In the genomic region with DNA sequence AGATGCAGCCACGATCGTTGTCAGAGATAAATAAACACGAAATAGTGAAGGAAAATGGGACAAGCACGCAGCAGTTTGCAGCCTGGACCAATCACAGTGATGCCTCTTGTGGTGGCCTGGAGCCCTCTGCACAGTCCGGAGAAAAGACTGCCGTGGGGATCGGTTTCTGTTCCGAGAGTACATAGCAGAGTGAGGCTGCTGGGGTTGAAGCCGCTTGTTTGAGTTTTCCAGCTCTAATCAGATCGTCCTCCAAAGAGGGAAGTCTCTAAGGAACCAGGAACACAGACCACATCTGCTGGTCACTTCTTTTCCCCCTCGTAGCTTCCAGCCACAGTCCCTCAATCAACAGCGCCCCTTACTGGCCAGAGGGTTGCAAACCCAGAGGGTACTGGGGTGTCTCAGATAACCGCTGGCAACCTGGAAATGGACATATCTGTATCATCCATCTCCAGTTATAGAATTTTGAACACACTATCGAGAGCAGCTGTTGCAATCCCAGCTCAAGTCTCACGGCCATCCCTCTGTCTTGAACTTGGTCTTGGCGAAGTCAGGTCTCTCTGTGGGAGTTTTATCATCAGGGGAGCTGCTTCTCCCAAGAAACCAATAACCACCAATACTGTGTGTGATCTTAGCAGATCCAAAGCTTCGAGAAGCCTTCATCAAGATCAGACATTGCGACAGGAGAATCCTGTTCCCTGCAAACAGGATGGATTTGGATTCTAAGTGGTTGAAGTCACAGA, we compare ENCODE assay signal across 1 cellular context.
TF ChIP-seq lines count a peak whose summit lies in the region.

No MANE protein-coding gene starts in this region.

TF ChIP-seq in K562, 482 proteins besides CTCF, POLR2A, EP300 and RAD21 (continued from another document and continues in another):
- TF ChIP-seq, protein P1, sequence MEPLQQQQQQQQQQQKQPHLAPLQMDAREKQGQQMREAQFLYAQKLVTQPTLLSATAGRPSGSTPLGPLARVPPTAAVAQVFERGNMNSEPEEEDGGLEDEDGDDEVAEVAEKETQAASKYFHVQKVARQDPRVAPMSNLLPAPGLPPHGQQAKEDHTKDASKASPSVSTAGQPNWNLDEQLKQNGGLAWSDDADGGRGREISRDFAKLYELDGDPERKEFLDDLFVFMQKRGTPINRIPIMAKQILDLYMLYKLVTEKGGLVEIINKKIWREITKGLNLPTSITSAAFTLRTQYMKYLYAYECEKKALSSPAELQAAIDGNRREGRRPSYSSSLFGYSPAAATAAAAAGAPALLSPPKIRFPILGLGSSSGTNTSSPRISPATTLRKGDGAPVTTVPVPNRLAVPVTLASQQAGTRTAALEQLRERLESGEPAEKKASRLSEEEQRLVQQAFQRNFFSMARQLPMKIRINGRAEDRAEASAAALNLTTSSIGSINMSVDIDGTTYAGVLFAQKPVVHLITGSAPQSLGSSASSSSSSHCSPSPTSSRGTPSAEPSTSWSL (CRISPR knock-in tag; IDR thresholded peaks at IDR 0.05; ENCODE audit: borderline replicate concordance), result no peak
- TF ChIP-seq PHF20 (IDR thresholded peaks at IDR 0.05; ENCODE audit: partially characterized antibody) (no peak), KDM5B (IDR thresholded peaks at IDR 0.05; ENCODE audit: insufficient replicate concordance, low read depth, low read length) (no peak), SETDB1 (IDR thresholded peaks at IDR 0.05; ENCODE audit: low read length) (no peak), NR2F6 (CRISPR knock-in tag; IDR thresholded peaks at IDR 0.05) (no peak), HMGN3 (IDR thresholded peaks at IDR 0.05; ENCODE audit: borderline replicate concordance, extremely low read depth, insufficient read length, low read depth, low read length) (no peak), ZFP36 (IDR thresholded peaks at IDR 0.05; ENCODE audit: low read depth, low read length, partially characterized antibody) (peak; percentile 18), NFIC (IDR thresholded peaks at IDR 0.05) (no peak), ZNF146 (CRISPR knock-in tag; IDR thresholded peaks at IDR 0.05; ENCODE audit: unreplicated experiment) (no peak), BDP1 (IDR thresholded peaks at IDR 0.05; ENCODE audit: insufficient read depth, insufficient read length) (no peak), HDAC3 (IDR thresholded peaks at IDR 0.05; ENCODE audit: borderline replicate concordance, partially characterized antibody) (no peak), CTBP1 (IDR thresholded peaks at IDR 0.05; ENCODE audit: borderline replicate concordance) (peak; percentile 60; the same call in 1 of the 2 replicates), NR4A1 (CRISPR knock-in tag; IDR thresholded peaks at IDR 0.05) (no peak), NR4A1 (tag; IDR thresholded peaks at IDR 0.05) (no peak), SMARCE1 (IDR thresholded peaks at IDR 0.05) (no peak), ZNF445 (CRISPR knock-in tag; IDR thresholded peaks at IDR 0.05; ENCODE audit: low read depth) (no peak), BMI1 (IDR thresholded peaks at IDR 0.05; ENCODE audit: low read length) (0 out of 2 replicates have a peak, but pooled peaks have one; percentile 34), HIVEP1 (CRISPR knock-in tag; IDR thresholded peaks at IDR 0.05) (no peak), HDAC1 (IDR thresholded peaks at IDR 0.05) (no peak), CHD2 (IDR thresholded peaks at IDR 0.05; ENCODE audit: low read depth, low read length) (no peak), GTF2E2 (tag; IDR thresholded peaks at IDR 0.05) (no peak), RAD51 (IDR thresholded peaks at IDR 0.05; ENCODE audit: borderline replicate concordance, low read depth) (no peak), CBFA2T3 (IDR thresholded peaks at IDR 0.05) (no peak), RCOR1 (IDR thresholded peaks at IDR 0.05; ENCODE audit: borderline replicate concordance in 1 of 2, low read depth in 2 of 2, low read length in 2 of 2) (0 out of 4 replicates have a peak, but pooled peaks of 1 of the 2 experiments have one; percentile 54), SIN3A (IDR thresholded peaks at IDR 0.05; ENCODE audit: borderline replicate concordance in 2 of 2, control insufficient read depth in 1 of 2, low read depth in 2 of 2, low read length in 2 of 2) (no peak), TBP (optimal IDR thresholded peaks at IDR 0.05; ENCODE audit: low read depth, low read length) (no peak), YBX1 (IDR thresholded peaks at IDR 0.05) (no peak), CHD1 (IDR thresholded peaks at IDR 0.05; ENCODE audit: low read length) (no peak)
- TF ChIP-seq, protein P2, sequence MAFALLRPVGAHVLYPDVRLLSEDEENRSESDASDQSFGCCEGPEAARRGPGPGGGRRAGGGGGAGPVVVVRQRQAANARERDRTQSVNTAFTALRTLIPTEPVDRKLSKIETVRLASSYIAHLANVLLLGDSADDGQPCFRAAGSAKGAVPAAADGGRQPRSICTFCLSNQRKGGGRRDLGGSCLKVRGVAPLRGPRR (CRISPR knock-in tag; IDR thresholded peaks at IDR 0.05), result no peak
- TF ChIP-seq, protein P3, sequence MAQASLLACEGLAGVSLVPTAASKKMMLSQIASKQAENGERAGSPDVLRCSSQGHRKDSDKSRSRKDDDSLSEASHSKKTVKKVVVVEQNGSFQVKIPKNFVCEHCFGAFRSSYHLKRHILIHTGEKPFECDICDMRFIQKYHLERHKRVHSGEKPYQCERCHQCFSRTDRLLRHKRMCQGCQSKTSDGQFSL (CRISPR knock-in tag; IDR thresholded peaks at IDR 0.05), result no peak
- TF ChIP-seq, protein P3 (tag; IDR thresholded peaks at IDR 0.05), result no peak
- TF ChIP-seq, protein P4, sequence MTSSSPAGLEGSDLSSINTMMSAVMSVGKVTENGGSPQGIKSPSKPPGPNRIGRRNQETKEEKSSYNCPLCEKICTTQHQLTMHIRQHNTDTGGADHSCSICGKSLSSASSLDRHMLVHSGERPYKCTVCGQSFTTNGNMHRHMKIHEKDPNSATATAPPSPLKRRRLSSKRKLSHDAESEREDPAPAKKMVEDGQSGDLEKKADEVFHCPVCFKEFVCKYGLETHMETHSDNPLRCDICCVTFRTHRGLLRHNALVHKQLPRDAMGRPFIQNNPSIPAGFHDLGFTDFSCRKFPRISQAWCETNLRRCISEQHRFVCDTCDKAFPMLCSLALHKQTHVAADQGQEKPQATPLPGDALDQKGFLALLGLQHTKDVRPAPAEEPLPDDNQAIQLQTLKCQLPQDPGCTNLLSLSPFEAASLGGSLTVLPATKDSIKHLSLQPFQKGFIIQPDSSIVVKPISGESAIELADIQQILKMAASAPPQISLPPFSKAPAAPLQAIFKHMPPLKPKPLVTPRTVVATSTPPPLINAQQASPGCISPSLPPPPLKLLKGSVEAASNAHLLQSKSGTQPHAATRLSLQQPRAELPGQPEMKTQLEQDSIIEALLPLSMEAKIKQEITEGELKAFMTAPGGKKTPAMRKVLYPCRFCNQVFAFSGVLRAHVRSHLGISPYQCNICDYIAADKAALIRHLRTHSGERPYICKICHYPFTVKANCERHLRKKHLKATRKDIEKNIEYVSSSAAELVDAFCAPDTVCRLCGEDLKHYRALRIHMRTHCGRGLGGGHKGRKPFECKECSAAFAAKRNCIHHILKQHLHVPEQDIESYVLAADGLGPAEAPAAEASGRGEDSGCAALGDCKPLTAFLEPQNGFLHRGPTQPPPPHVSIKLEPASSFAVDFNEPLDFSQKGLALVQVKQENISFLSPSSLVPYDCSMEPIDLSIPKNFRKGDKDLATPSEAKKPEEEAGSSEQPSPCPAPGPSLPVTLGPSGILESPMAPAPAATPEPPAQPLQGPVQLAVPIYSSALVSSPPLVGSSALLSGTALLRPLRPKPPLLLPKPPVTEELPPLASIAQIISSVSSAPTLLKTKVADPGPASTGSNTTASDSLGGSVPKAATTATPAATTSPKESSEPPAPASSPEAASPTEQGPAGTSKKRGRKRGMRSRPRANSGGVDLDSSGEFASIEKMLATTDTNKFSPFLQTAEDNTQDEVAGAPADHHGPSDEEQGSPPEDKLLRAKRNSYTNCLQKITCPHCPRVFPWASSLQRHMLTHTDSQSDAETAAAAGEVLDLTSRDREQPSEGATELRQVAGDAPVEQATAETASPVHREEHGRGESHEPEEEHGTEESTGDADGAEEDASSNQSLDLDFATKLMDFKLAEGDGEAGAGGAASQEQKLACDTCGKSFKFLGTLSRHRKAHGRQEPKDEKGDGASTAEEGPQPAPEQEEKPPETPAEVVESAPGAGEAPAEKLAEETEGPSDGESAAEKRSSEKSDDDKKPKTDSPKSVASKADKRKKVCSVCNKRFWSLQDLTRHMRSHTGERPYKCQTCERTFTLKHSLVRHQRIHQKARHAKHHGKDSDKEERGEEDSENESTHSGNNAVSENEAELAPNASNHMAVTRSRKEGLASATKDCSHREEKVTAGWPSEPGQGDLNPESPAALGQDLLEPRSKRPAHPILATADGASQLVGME (CRISPR knock-in tag; IDR thresholded peaks at IDR 0.05), result no peak
- TF ChIP-seq, protein P5, sequence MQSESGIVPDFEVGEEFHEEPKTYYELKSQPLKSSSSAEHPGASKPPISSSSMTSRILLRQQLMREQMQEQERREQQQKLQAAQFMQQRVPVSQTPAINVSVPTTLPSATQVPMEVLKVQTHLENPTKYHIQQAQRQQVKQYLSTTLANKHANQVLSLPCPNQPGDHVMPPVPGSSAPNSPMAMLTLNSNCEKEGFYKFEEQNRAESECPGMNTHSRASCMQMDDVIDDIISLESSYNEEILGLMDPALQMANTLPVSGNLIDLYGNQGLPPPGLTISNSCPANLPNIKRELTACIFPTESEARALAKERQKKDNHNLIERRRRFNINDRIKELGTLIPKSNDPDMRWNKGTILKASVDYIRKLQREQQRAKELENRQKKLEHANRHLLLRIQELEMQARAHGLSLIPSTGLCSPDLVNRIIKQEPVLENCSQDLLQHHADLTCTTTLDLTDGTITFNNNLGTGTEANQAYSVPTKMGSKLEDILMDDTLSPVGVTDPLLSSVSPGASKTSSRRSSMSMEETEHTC (IDR thresholded peaks at IDR 0.05), result no peak
- TF ChIP-seq, protein P6, sequence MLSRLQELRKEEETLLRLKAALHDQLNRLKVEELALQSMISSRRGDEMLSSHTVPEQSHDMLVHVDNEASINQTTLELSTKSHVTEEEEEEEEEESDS (CRISPR knock-in tag; IDR thresholded peaks at IDR 0.05), result no peak
- TF ChIP-seq, protein P7, sequence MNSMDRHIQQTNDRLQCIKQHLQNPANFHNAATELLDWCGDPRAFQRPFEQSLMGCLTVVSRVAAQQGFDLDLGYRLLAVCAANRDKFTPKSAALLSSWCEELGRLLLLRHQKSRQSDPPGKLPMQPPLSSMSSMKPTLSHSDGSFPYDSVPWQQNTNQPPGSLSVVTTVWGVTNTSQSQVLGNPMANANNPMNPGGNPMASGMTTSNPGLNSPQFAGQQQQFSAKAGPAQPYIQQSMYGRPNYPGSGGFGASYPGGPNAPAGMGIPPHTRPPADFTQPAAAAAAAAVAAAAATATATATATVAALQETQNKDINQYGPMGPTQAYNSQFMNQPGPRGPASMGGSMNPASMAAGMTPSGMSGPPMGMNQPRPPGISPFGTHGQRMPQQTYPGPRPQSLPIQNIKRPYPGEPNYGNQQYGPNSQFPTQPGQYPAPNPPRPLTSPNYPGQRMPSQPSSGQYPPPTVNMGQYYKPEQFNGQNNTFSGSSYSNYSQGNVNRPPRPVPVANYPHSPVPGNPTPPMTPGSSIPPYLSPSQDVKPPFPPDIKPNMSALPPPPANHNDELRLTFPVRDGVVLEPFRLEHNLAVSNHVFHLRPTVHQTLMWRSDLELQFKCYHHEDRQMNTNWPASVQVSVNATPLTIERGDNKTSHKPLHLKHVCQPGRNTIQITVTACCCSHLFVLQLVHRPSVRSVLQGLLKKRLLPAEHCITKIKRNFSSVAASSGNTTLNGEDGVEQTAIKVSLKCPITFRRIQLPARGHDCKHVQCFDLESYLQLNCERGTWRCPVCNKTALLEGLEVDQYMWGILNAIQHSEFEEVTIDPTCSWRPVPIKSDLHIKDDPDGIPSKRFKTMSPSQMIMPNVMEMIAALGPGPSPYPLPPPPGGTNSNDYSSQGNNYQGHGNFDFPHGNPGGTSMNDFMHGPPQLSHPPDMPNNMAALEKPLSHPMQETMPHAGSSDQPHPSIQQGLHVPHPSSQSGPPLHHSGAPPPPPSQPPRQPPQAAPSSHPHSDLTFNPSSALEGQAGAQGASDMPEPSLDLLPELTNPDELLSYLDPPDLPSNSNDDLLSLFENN (IDR thresholded peaks at IDR 0.05; ENCODE audit: low read depth in 2 of 2, low read length in 2 of 2), result peak in 1 of 2 experiments; percentile 43; a peak in 1 of 4 replicates
- TF ChIP-seq, protein P8, sequence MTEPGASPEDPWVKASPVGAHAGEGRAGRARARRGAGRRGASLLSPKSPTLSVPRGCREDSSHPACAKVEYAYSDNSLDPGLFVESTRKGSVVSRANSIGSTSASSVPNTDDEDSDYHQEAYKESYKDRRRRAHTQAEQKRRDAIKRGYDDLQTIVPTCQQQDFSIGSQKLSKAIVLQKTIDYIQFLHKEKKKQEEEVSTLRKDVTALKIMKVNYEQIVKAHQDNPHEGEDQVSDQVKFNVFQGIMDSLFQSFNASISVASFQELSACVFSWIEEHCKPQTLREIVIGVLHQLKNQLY (CRISPR knock-in tag; conservative IDR thresholded peaks at IDR 0.05), result no peak
- TF ChIP-seq, protein P9, sequence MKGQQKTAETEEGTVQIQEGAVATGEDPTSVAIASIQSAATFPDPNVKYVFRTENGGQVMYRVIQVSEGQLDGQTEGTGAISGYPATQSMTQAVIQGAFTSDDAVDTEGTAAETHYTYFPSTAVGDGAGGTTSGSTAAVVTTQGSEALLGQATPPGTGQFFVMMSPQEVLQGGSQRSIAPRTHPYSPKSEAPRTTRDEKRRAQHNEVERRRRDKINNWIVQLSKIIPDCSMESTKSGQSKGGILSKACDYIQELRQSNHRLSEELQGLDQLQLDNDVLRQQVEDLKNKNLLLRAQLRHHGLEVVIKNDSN (CRISPR knock-in tag; IDR thresholded peaks at IDR 0.05), result no peak
- TF ChIP-seq, protein P10, sequence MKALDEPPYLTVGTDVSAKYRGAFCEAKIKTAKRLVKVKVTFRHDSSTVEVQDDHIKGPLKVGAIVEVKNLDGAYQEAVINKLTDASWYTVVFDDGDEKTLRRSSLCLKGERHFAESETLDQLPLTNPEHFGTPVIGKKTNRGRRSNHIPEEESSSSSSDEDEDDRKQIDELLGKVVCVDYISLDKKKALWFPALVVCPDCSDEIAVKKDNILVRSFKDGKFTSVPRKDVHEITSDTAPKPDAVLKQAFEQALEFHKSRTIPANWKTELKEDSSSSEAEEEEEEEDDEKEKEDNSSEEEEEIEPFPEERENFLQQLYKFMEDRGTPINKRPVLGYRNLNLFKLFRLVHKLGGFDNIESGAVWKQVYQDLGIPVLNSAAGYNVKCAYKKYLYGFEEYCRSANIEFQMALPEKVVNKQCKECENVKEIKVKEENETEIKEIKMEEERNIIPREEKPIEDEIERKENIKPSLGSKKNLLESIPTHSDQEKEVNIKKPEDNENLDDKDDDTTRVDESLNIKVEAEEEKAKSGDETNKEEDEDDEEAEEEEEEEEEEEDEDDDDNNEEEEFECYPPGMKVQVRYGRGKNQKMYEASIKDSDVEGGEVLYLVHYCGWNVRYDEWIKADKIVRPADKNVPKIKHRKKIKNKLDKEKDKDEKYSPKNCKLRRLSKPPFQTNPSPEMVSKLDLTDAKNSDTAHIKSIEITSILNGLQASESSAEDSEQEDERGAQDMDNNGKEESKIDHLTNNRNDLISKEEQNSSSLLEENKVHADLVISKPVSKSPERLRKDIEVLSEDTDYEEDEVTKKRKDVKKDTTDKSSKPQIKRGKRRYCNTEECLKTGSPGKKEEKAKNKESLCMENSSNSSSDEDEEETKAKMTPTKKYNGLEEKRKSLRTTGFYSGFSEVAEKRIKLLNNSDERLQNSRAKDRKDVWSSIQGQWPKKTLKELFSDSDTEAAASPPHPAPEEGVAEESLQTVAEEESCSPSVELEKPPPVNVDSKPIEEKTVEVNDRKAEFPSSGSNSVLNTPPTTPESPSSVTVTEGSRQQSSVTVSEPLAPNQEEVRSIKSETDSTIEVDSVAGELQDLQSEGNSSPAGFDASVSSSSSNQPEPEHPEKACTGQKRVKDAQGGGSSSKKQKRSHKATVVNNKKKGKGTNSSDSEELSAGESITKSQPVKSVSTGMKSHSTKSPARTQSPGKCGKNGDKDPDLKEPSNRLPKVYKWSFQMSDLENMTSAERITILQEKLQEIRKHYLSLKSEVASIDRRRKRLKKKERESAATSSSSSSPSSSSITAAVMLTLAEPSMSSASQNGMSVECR (CRISPR knock-in tag; IDR thresholded peaks at IDR 0.05), result no peak
